In genomic region chr14:54782803-54783659, GRCh38 we compare ENCODE assay signal across 8 cellular contexts.
DNase-seq lines count a peak whose midpoint lies in the region; ATAC-seq and TF ChIP-seq lines count a peak whose summit lies in the region.

No MANE protein-coding gene starts in this region.

- H3K4me1 ChIP-seq in A673 (ENCODE audit: insufficient read depth, low read length, poor library complexity, severe bottlenecking), result peaks cover 26% of the 10 kb centered on the region

- no peak overlapping the region for H3K27ac ChIP-seq in A673 (ENCODE audit: low read depth, low read length, poor library complexity, severe bottlenecking)

- H3K27me3 Mint-ChIP-seq in glutamatergic neuron (ENCODE audit: unreplicated experiment), result no peaks in the 10 kb centered on the region

- no peaks in the 10 kb centered on the region for H3K36me3 Mint-ChIP-seq in glutamatergic neuron (ENCODE audit: unreplicated experiment)

- no peaks in the 10 kb centered on the region for H3K9me3 Mint-ChIP-seq in glutamatergic neuron (ENCODE audit: unreplicated experiment)

- H3K4me3 Mint-ChIP-seq in glutamatergic neuron (ENCODE audit: unreplicated experiment), result no peak overlapping the region

- H3K36me3 ChIP-seq in A673 (ENCODE audit: insufficient read depth, low read length, poor library complexity, severe bottlenecking), result no peaks in the 10 kb centered on the region

- intact Hi-C loops in Right ventricle myocardium inferior (cut with DNase I) (no loop called here), left cardiac atrium (cut with DNase I) (no loop called here), A673 (cut with micrococcal nuclease; ENCODE audit: unreplicated experiment) (no loop called here)

- no peak overlapping the region for H3K4me3 ChIP-seq in A673 (ENCODE audit: low read depth, low read length, poor library complexity, severe bottlenecking)

- BruUV-seq in A673 (replicated peaks; lab: Mats Ljungman, UMichigan), result no TSS peak

- H3K27me3 ChIP-seq in A673 (replicated peaks; ENCODE audit: insufficient read depth, low read depth, low read length, poor library complexity), result no peaks in the 10 kb centered on the region

- H3K27ac Mint-ChIP-seq in glutamatergic neuron (ENCODE audit: unreplicated experiment), result no peak overlapping the region

- DNase-seq in Right ventricle myocardium inferior (ENCODE audit: missing footprints) (peak; percentile 79), left cardiac atrium (no peak), NOMO-1 treated with DMSO at 0.1 percent for 48 hours (lab: John Stamatoyannopoulos, UW; ENCODE audit: unreplicated experiment) (peak; percentile 94), glutamatergic neuron (no peak), A673 (ENCODE audit: low spot score) (no peak), foreskin melanocyte (no peak), SHP77 treated with DMSO at 0.1 percent for 48 hours (lab: John Stamatoyannopoulos, UW) (no peak)

- TF ChIP-seq CTCF in glutamatergic neuron (IDR thresholded peaks at IDR 0.05; ENCODE audit: partially characterized antibody, unreplicated experiment), result peak; percentile 17
- TF ChIP-seq CTCF in A673 (conservative IDR thresholded peaks at IDR 0.05; ENCODE audit: low read depth, low read length), result no peak; the same call in 1 of the 2 replicates

- POLR2A ChIA-PET in A673 (lab: Charles Lee; ENCODE audit: low non-redundant PET), result no interaction called here

- CTCF ChIA-PET in A673 (lab: Charles Lee), result no interaction called here

- H3K9me3 ChIP-seq in A673 (ENCODE audit: low read depth, low read length, poor library complexity, severe bottlenecking), result no peaks in the 10 kb centered on the region

- peaks cover 6% of the 10 kb centered on the region for H3K4me1 Mint-ChIP-seq in glutamatergic neuron (ENCODE audit: low read depth, unreplicated experiment)

- ATAC-seq in Right ventricle myocardium inferior (no peak), left cardiac atrium (no peak), HG02852 (IDR thresholded peaks at IDR 0.05; ENCODE audit: unreplicated experiment) (peak; percentile 92)

Comparison
In these comparisons a context has a peak if more than half of its experiments do, and no peak if none do; other contexts are left out.
1. DNase-seq: peak in Right ventricle myocardium inferior (single experiment) and NOMO-1 treated with DMSO at 0.1 percent for 48 hours (single experiment); none in left cardiac atrium (single experiment), glutamatergic neuron (single experiment), A673 (single experiment), foreskin melanocyte (single experiment) and SHP77 treated with DMSO at 0.1 percent for 48 hours (single experiment).